Comparison of ENCODE assay signal across 13 cellular contexts in genomic region chr13:112803422-112803821, GRCh38.
DNase-seq lines count a peak whose midpoint lies in the region; ATAC-seq, FAIRE-seq and TF ChIP-seq lines count a peak whose summit lies in the region.
"Had no signal": no experiment of that assay in that cellular context is flagged by ENCODE, and none has a peak within 500 bp of the region (broad histone marks: within the 10 kb centered on the region; RNA-seq: fewer than 3 reads in every experiment).

No MANE protein-coding gene starts in this region.

- TF ChIP-seq POLR2A in GM12891 (IDR thresholded peaks at IDR 0.05; ENCODE audit: low read depth, low read length) (no peak), ovary (IDR thresholded peaks at IDR 0.05) (no peak)

- no peak overlapping the region for H3K4me3 ChIP-seq in ovary
- no peak overlapping the region for H3K4me3 ChIP-seq in GM23338
- H3K4me3 ChIP-seq: adrenal gland, testis had no signal

- DNase-seq in GM12891 (ENCODE audit: insufficient read length, low spot score) (no peak), RPMI8226 (peak; percentile 74), ovary (no peak), GM23338 (ENCODE audit: low spot score) (no peak), NCI-H2107 treated with DMSO at 0.1 percent for 48 hours (lab: John Stamatoyannopoulos, UW; ENCODE audit: unreplicated experiment) (no peak), NCI-H345 (lab: John Stamatoyannopoulos, UW) (no peak)
- DNase-seq: activated CD4-positive, alpha-beta memory T cell treated with anti-CD3 and anti-CD28 coated beads, Interleukin-2, amount 10 ng/mL, durations not matched to agents 7 days and 5 days; NCI-H226; SK-N-SH; testis had no signal

- no peaks in the 10 kb centered on the region; the same call in 1 of the 2 replicates for H3K9me2 ChIP-seq in GM23338 (ENCODE audit: insufficient read depth)
- H3K9me2 ChIP-seq: SK-N-SH had no signal

- TF ChIP-seq CTCF in ovary (IDR thresholded peaks at IDR 0.05) (no peak), GM23338 (conservative IDR thresholded peaks at IDR 0.05; ENCODE audit: low read depth in 2 of 2) (no peak)

- H3K27me3 Mint-ChIP-seq in GM23338 (ENCODE audit: insufficient read depth, low read depth, poor library complexity), result peaks cover 7% of the 10 kb centered on the region
- H3K27me3 Mint-ChIP-seq: activated CD4-positive, alpha-beta memory T cell treated with anti-CD3 and anti-CD28 coated beads, Interleukin-2, amount 10 ng/mL, durations not matched to agents 7 days and 5 days had no signal

- 48 to 77% (median 61%) methylated on average over 7 of the region's 7 CpGs for WGBS in ovary, 3 donors

- intact Hi-C loops in ovary (cut with DNase I), result no loop called here

- H2AFZ ChIP-seq in GM23338, result no peak overlapping the region

- no peaks in the 10 kb centered on the region; the same call in 1 of the 2 replicates for H3F3A ChIP-seq in GM23338 (replicated peaks; ENCODE audit: low read depth)

- H3K9me3 Mint-ChIP-seq in GM23338, result no peaks in the 10 kb centered on the region; the same call in 2 of the 3 replicates

- FAIRE-seq in GM12891 (lab: Jason Lieb, UNC), result peak; percentile 55

- H3K27ac Mint-ChIP-seq in GM23338, result no peak overlapping the region
- H3K27ac Mint-ChIP-seq: activated CD4-positive, alpha-beta memory T cell treated with anti-CD3 and anti-CD28 coated beads, Interleukin-2, amount 10 ng/mL, durations not matched to agents 7 days and 5 days had no signal

- H3K4me1 Mint-ChIP-seq in GM23338, result peaks cover 25% of the 10 kb centered on the region

- no peaks in the 10 kb centered on the region; the same call in 1 of the 2 replicates for H4K20me1 ChIP-seq in GM23338 (replicated peaks; ENCODE audit: insufficient read depth)

- H3K27me3 ChIP-seq in ovary (no peaks in the 10 kb centered on the region), GM23338 (ENCODE audit: insufficient read depth) (no peaks in the 10 kb centered on the region)
- H3K27me3 ChIP-seq: adrenal gland, testis had no signal

- no peaks in the 10 kb centered on the region for H3K36me3 ChIP-seq in ovary
- no peaks in the 10 kb centered on the region for H3K36me3 ChIP-seq in GM23338 (ENCODE audit: insufficient read depth)
- H3K36me3 ChIP-seq: adrenal gland had no signal

- no peaks in the 10 kb centered on the region for H3K9me3 ChIP-seq in ovary
- H3K9me3 ChIP-seq: adrenal gland, testis had no signal

- H3K4me3 Mint-ChIP-seq in GM23338, result no peak overlapping the region
- H3K4me3 Mint-ChIP-seq: activated CD4-positive, alpha-beta memory T cell treated with anti-CD3 and anti-CD28 coated beads, Interleukin-2, amount 10 ng/mL, durations not matched to agents 7 days and 5 days had no signal

- peaks cover 39% of the 10 kb centered on the region for H3K36me3 Mint-ChIP-seq in GM23338 (ENCODE audit: low read depth)

- no peaks in the 10 kb centered on the region for H3K79me2 ChIP-seq in GM23338 (replicated peaks; ENCODE audit: insufficient read depth)

- ATAC-seq in GM19438 (IDR thresholded peaks at IDR 0.05; ENCODE audit: low read depth, unreplicated experiment), result peak; percentile 85
- peak; percentile 62 for ATAC-seq in HG02973 (IDR thresholded peaks at IDR 0.05; ENCODE audit: unreplicated experiment)
- ATAC-seq in GM23338, result no peak

- H3K4me2 ChIP-seq in GM23338, result no peak overlapping the region
- H3K4me2 ChIP-seq: SK-N-SH had no signal

- H3K4me1 ChIP-seq in ovary (ENCODE audit: insufficient read depth), result no peaks in the 10 kb centered on the region
- H3K4me1 ChIP-seq in GM23338 (ENCODE audit: insufficient read depth), result peaks cover 6% of the 10 kb centered on the region

- H3K27ac ChIP-seq in ovary (no peak overlapping the region), GM23338 (ENCODE audit: low read depth) (no peak overlapping the region)
- H3K27ac ChIP-seq: adrenal gland, testis had no signal

- no peak for TF ChIP-seq EP300 in ovary (IDR thresholded peaks at IDR 0.05)

TF ChIP-seq in GM12891, 5 proteins besides CTCF, POLR2A, EP300 and RAD21:
- TF ChIP-seq PAX5 (IDR thresholded peaks at IDR 0.05; ENCODE audit: insufficient read depth, low read length, severe bottlenecking) (no peak), POLR2AphosphoS5 (IDR thresholded peaks at IDR 0.05; ENCODE audit: low read depth, low read length) (no peak), POU2F2 (IDR thresholded peaks at IDR 0.05; ENCODE audit: low read depth, low read length) (no peak), TAF1 (IDR thresholded peaks at IDR 0.05; ENCODE audit: low read depth, low read length) (peak; percentile 37; the same call in 1 of the 2 replicates), SPI1 (IDR thresholded peaks at IDR 0.05; ENCODE audit: low read depth, low read length) (peak; percentile 53)

TF ChIP-seq in GM23338, 12 proteins besides CTCF, POLR2A, EP300 and RAD21 (continues in another document):
- TF ChIP-seq ZNF114 (CRISPR knock-in tag; IDR thresholded peaks at IDR 0.05), result no peak
- TF ChIP-seq REST (IDR thresholded peaks at IDR 0.05; ENCODE audit: unreplicated experiment), result no peak
- TF ChIP-seq EZH2 (IDR thresholded peaks at IDR 0.05; ENCODE audit: low read depth, unreplicated experiment), result no peak
